ENCODE assay signal across 1 cellular context in the genomic region with DNA sequence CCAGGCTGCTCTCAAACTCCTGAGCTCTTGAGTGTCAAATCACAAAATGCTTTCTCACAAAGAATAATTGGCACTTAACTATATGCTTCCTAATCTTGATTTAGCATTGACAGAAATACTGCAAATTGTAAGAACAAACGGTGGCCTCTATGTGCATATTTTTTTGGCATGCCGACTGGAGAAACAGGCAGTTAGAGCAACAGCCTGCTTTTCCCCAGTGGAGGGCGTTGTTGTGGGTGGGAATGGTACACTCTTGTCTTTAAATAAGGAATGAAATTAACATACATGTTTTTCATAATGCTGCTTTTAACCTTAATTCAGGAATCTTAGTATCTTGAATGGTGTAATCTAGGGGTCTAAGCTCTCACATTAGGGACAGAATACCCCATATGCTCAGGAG.
TF ChIP-seq lines count a peak whose summit lies in the region.

No MANE protein-coding gene starts in this region.

TF ChIP-seq in H1, 55 proteins besides CTCF, POLR2A, EP300 and RAD21:
- TF ChIP-seq, protein P1, sequence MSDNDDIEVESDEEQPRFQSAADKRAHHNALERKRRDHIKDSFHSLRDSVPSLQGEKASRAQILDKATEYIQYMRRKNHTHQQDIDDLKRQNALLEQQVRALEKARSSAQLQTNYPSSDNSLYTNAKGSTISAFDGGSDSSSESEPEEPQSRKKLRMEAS (IDR thresholded peaks at IDR 0.05) = no peak
- TF ChIP-seq RXRA (IDR thresholded peaks at IDR 0.05; ENCODE audit: insufficient read depth, low read depth, low read length) (no peak), GABPA (IDR thresholded peaks at IDR 0.05; ENCODE audit: borderline replicate concordance, insufficient read depth, low read length) (no peak), CBX5 (IDR thresholded peaks at IDR 0.05; ENCODE audit: low read depth, low read length) (no peak), POU5F1 (IDR thresholded peaks at IDR 0.05; ENCODE audit: low read depth, low read length) (no peak), EZH2 (IDR thresholded peaks at IDR 0.05; ENCODE audit: low read depth, low read length, severe bottlenecking) (no peak), RBBP5 (IDR thresholded peaks at IDR 0.05; ENCODE audit: borderline replicate concordance, low read depth, low read length) (no peak), BCL11A (IDR thresholded peaks at IDR 0.05; ENCODE audit: low read depth in 2 of 2, low read length in 2 of 2) (no peak), SRF (IDR thresholded peaks at IDR 0.05; ENCODE audit: low read depth, low read length) (no peak), SUZ12 (IDR thresholded peaks at IDR 0.05; ENCODE audit: low read length) (no peak), ASH2L (IDR thresholded peaks at IDR 0.05; ENCODE audit: low read length) (no peak), TAF1 (IDR thresholded peaks at IDR 0.05; ENCODE audit: low read depth, low read length) (no peak), RNF2 (IDR thresholded peaks at IDR 0.05; ENCODE audit: borderline replicate concordance, low read depth, low read length, missing control alignments, poor library complexity, severe bottlenecking) (no peak), HDAC2 (IDR thresholded peaks at IDR 0.05; ENCODE audit: borderline replicate concordance in 1 of 2, low read depth in 2 of 2, low read length in 2 of 2) (no peak), YY1 (IDR thresholded peaks at IDR 0.05; ENCODE audit: low read depth, low read length) (no peak), SAP30 (IDR thresholded peaks at IDR 0.05; ENCODE audit: insufficient read depth, insufficient replicate concordance, low read length) (no peak), NANOG (IDR thresholded peaks at IDR 0.05; ENCODE audit: insufficient read depth, low read depth, low read length, poor library complexity, severe bottlenecking) (no peak), BACH1 (IDR thresholded peaks at IDR 0.05; ENCODE audit: low read length) (no peak)
TF ChIP-seq in H1: peak in this region for 0.
